ENCODE assay signal across 25 cellular contexts in genomic region chr6:105499928-105500327, GRCh38.
DNase-seq lines count a peak whose midpoint lies in the region; ATAC-seq, FAIRE-seq and TF ChIP-seq lines count a peak whose summit lies in the region.
"Had no signal": no experiment of that assay in that cellular context is flagged by ENCODE, and none has a peak within 500 bp of the region (broad histone marks: within the 10 kb centered on the region; RNA-seq: fewer than 3 reads in every experiment).

No MANE protein-coding gene starts in this region.

- no peak for TF ChIP-seq RAD21 in IMR-90 (IDR thresholded peaks at IDR 0.05; ENCODE audit: low read length)

- intact Hi-C loops in IMR-90 (cut with micrococcal nuclease) (no loop called here), gastrocnemius medialis (cut with DNase I; ENCODE audit: low total_unique reads) (no loop called here)

- no peak for TF ChIP-seq CTCF in IMR-90 (conservative IDR thresholded peaks at IDR 0.05; ENCODE audit: low read depth, low read length)
- TF ChIP-seq CTCF in brain (conservative IDR thresholded peaks at IDR 0.05): no peak
- no peak for TF ChIP-seq CTCF in keratinocyte (optimal IDR thresholded peaks at IDR 0.05 in 1 of 3, IDR thresholded peaks at IDR 0.05 in 1 of 3, conservative IDR thresholded peaks at IDR 0.05 in 1 of 3; ENCODE audit: extremely low read depth in 1 of 3, insufficient read depth in 2 of 3, low read length in 3 of 3)
- TF ChIP-seq CTCF in gastrocnemius medialis (IDR thresholded peaks at IDR 0.05 in 4 of 5, conservative IDR thresholded peaks at IDR 0.05 in 1 of 5): no peak

- dilution Hi-C loops in IMR-90 (cut with HindIII; ENCODE audit: low sequenced_read_pairs, unreplicated experiment) (no loop called here), keratinocyte (cut with MboI; ENCODE audit: extremely low pct_ligation_motif_present, low sequenced_read_pairs) (no loop called here)

- H3K56ac ChIP-seq in IMR-90 (ENCODE audit: extremely low read depth, insufficient read depth, low read length): no peak overlapping the region

- in situ Hi-C loops in GM23248 (cut with MboI): loop anchor here (25.0 kb wide), 2 partner anchors 587 to 787 kb away; partner anchors contain the start of gene PRDM1
- in situ Hi-C loops in IMR-90 (cut with MboI; ENCODE audit: low sequenced_read_pairs): no loop called here
- in situ Hi-C loops in gastrocnemius medialis (cut with MboI; ENCODE audit: low sequenced_read_pairs in 4 of 4): no loop called here

- no peak overlapping the region for H4K8ac ChIP-seq in IMR-90 (ENCODE audit: low read depth in 2 of 2, low read length in 2 of 2)

- no TSS peak for BruUV-seq in IMR-90 (replicated peaks; lab: Mats Ljungman, UMichigan)

- ATAC-seq in IMR-90 (ENCODE audit: low read depth): no peak
- no peak for ATAC-seq in GM21528 (IDR thresholded peaks at IDR 0.05; ENCODE audit: low FRiP score, unreplicated experiment)
- no peak for ATAC-seq in gastrocnemius medialis

- H3K9ac ChIP-seq in GM23248 (no peak overlapping the region), IMR-90 (ENCODE audit: low read depth, low read length) (no peak overlapping the region), keratinocyte (ENCODE audit: control insufficient read depth, extremely low read depth, insufficient read depth, low read length) (no peak overlapping the region)

- H3K79me2 ChIP-seq in GM23248 (ENCODE audit: insufficient read depth): no peaks in the 10 kb centered on the region
- no peaks in the 10 kb centered on the region for H3K79me2 ChIP-seq in keratinocyte (ENCODE audit: control insufficient read depth, insufficient read depth, low read length)

- H3K27ac Mint-ChIP-seq in brain: peak overlapping the region in 3 of 5 experiments; percentile 14 to 39 (median 27)
- H3K27ac Mint-ChIP-seq: CD4-positive, alpha-beta memory T cell had no signal

- no peaks in the 10 kb centered on the region for H3K36me3 Mint-ChIP-seq in brain
- H3K36me3 Mint-ChIP-seq: CD4-positive, alpha-beta memory T cell had no signal

- no peak overlapping the region for H2AK5ac ChIP-seq in IMR-90 (ENCODE audit: low read depth, low read length)

- H4K20me1 ChIP-seq in GM23248 (ENCODE audit: insufficient read depth): no peaks in the 10 kb centered on the region
- no peaks in the 10 kb centered on the region for H4K20me1 ChIP-seq in IMR-90 (ENCODE audit: insufficient read depth, low read length)
- no peaks in the 10 kb centered on the region for H4K20me1 ChIP-seq in keratinocyte (ENCODE audit: control insufficient read depth, extremely low read depth, insufficient read depth, low read length)

- no peak overlapping the region for H2BK5ac ChIP-seq in IMR-90 (ENCODE audit: low read depth, low read length, poor library complexity, severe bottlenecking)

- H2AFZ ChIP-seq in GM23248 (no peak overlapping the region), IMR-90 (replicated peaks; ENCODE audit: low read length, poor library complexity) (no peak overlapping the region), keratinocyte (ENCODE audit: control insufficient read depth, low read length) (no peak overlapping the region)

- no peak overlapping the region for H2AK9ac ChIP-seq in IMR-90 (replicated peaks; ENCODE audit: low read depth, low read length, poor library complexity)

- H3K9me1 ChIP-seq in IMR-90 (ENCODE audit: insufficient read depth, low read length) (no peaks in the 10 kb centered on the region; the same call in 1 of the 2 replicates), keratinocyte (ENCODE audit: control insufficient read depth, extremely low read depth, insufficient read depth, low read length) (no peaks in the 10 kb centered on the region)

- H2BK15ac ChIP-seq in IMR-90 (ENCODE audit: low read depth, low read length): no peak overlapping the region

- H3K4me1 ChIP-seq in GM23248 (ENCODE audit: insufficient read depth): peaks cover 10% of the 10 kb centered on the region; the same call in 1 of the 2 replicates
- H3K4me1 ChIP-seq in IMR-90 (ENCODE audit: control insufficient read depth, insufficient read depth, low read length): no peaks in the 10 kb centered on the region
- H3K4me1 ChIP-seq in keratinocyte (ENCODE audit: control insufficient read depth, extremely low read depth, insufficient read depth, low read length): peaks cover 7% of the 10 kb centered on the region
- no peaks in the 10 kb centered on the region for H3K4me1 ChIP-seq in gastrocnemius medialis
- H3K4me1 ChIP-seq: Caco-2, SJSA1 had no signal

- no peak overlapping the region for H3K23ac ChIP-seq in IMR-90 (ENCODE audit: low read depth, low read length)

- H3K27ac ChIP-seq in GM23248 (no peak overlapping the region), IMR-90 (ENCODE audit: insufficient read depth, low read length) (no peak overlapping the region), keratinocyte (ENCODE audit: control insufficient read depth, insufficient read depth, low read length) (no peak overlapping the region), gastrocnemius medialis (no peak overlapping the region)
- H3K27ac ChIP-seq: HL-60, SJSA1 had no signal

- no peak overlapping the region for H3K14ac ChIP-seq in IMR-90 (replicated peaks; ENCODE audit: low read depth, low read length)

- no peaks in the 10 kb centered on the region for H3K79me1 ChIP-seq in IMR-90 (ENCODE audit: low read depth in 1 of 2, low read length in 2 of 2)

- H3F3A ChIP-seq in GM23248 (ENCODE audit: insufficient read depth): no peaks in the 10 kb centered on the region; the same call in 1 of the 2 replicates

- no peak overlapping the region for H3K4me2 ChIP-seq in GM23248 (ENCODE audit: unreplicated experiment)
- H3K4me2 ChIP-seq in IMR-90 (ENCODE audit: low read depth, low read length): no peak overlapping the region
- H3K4me2 ChIP-seq in keratinocyte (ENCODE audit: control insufficient read depth, extremely low read depth, insufficient read depth, low read depth, low read length): no peak overlapping the region

- H2BK120ac ChIP-seq in IMR-90 (ENCODE audit: low read depth, low read length): no peak overlapping the region

- no peak overlapping the region for H2BK20ac ChIP-seq in IMR-90 (ENCODE audit: low read depth, low read length)

- WGBS in GM23248 (ENCODE audit: low coverage in 1 of 2, low lambda C conversion rate in 2 of 2, missing lambda C conversion rate in 2 of 2), 2 experiments: 35 to 38% methylated on average over 3 of the region's 3 CpGs
- no CpG with 5 or more reads among the region's 3 CpGs for WGBS in IMR-90 (ENCODE audit: extremely low coverage in 2 of 2, insufficient read length in 1 of 2), 2 experiments

- H3K4ac ChIP-seq in IMR-90 (ENCODE audit: low read depth, low read length): no peak overlapping the region

- peaks cover 25% of the 10 kb centered on the region for H3K4me1 Mint-ChIP-seq in brain
- H3K4me1 Mint-ChIP-seq: CD4-positive, alpha-beta memory T cell had no signal

- H3K9me3 ChIP-seq in GM23248 (ENCODE audit: low read depth) (no peaks in the 10 kb centered on the region), IMR-90 (ENCODE audit: control insufficient read depth, insufficient read depth, low read length) (no peaks in the 10 kb centered on the region), keratinocyte (ENCODE audit: control insufficient read depth, low read depth, low read length) (no peaks in the 10 kb centered on the region), gastrocnemius medialis (no peaks in the 10 kb centered on the region)
- H3K9me3 ChIP-seq: Caco-2, SJSA1 had no signal

- no peak overlapping the region for H4K5ac ChIP-seq in IMR-90 (ENCODE audit: low read depth, low read length)

- H3K27me3 Mint-ChIP-seq in brain: peaks cover 5% of the 10 kb centered on the region
- H3K27me3 Mint-ChIP-seq: CD4-positive, alpha-beta memory T cell had no signal

- H3K9me3 Mint-ChIP-seq in brain: no peaks in the 10 kb centered on the region
- H3K9me3 Mint-ChIP-seq: CD4-positive, alpha-beta memory T cell had no signal

- DNase-seq in GM23248 (peak; percentile 45), IMR-90 (peak; percentile 52), keratinocyte (ENCODE audit: low read depth, low spot score) (no peak), gastrocnemius medialis (no peak), erythroblast (lab: John Stamatoyannopoulos, UW) (no peak)
- no peak for DNase-seq in activated CD4-positive, alpha-beta T cell treated with anti-CD3 and anti-CD28 coated beads for 1 hour
- DNase-seq: C1 segment of cervical spinal cord; Caco-2; CD4-positive, alpha-beta memory T cell; GDM1; Karpas-422; MV-4-11; NCI-H1105; NCI-H1436 treated with DMSO at 0.1 percent for 48 hours; NCI-H187 treated with DMSO at 0.1 percent for 48 hours; NCI-H2171 treated with DMSO at 0.1 percent for 48 hours; NCI-H345; NCI-H510A treated with DMSO at 0.1 percent for 48 hours; NCI-H748 treated with DMSO at 0.1 percent for 48 hours; Right ventricle myocardium superior had no signal

- FAIRE-seq in keratinocyte (lab: Jason Lieb, UNC): peak; percentile 77
- FAIRE-seq: GM12878 had no signal

- H3K4me3 Mint-ChIP-seq in brain: no peak overlapping the region
- H3K4me3 Mint-ChIP-seq: CD4-positive, alpha-beta memory T cell had no signal

- CTCF ChIA-PET in IMR-90 (lab: Yijun Ruan, JAX): interaction anchor here (0.5 kb wide), 1 partner anchor 12 kb away, joined by 6 read pairs; no protein-coding TSS in a partner anchor

- no peak overlapping the region for H4K91ac ChIP-seq in IMR-90 (ENCODE audit: insufficient read depth, low read depth, low read length)

- H3K27me3 ChIP-seq in GM23248 (replicated peaks; ENCODE audit: insufficient read depth) (no peaks in the 10 kb centered on the region), IMR-90 (ENCODE audit: control insufficient read depth, insufficient read depth, low read length) (no peaks in the 10 kb centered on the region), keratinocyte (ENCODE audit: control insufficient read depth, extremely low read depth, insufficient read depth, low read length) (no peaks in the 10 kb centered on the region), gastrocnemius medialis (no peaks in the 10 kb centered on the region)
- H3K27me3 ChIP-seq: SJSA1 had no signal

- POLR2A ChIA-PET in IMR-90 (lab: Charles Lee; ENCODE audit: unreplicated experiment): no interaction called here

- no peak overlapping the region for H3K18ac ChIP-seq in IMR-90 (ENCODE audit: low read depth, low read length)

- H3K4me3 ChIP-seq in GM23248 (no peak overlapping the region), IMR-90 (ENCODE audit: insufficient read depth, low read depth, low read length) (no peak overlapping the region), keratinocyte (ENCODE audit: control insufficient read depth in 2 of 3, extremely low read depth in 1 of 3, insufficient read depth in 2 of 3, low read depth in 1 of 3, low read length in 3 of 3) (no peak overlapping the region), gastrocnemius medialis (no peak overlapping the region)
- H3K4me3 ChIP-seq: GM12878, SJSA1 had no signal

- H3K36me3 ChIP-seq in GM23248 (ENCODE audit: low read depth) (no peaks in the 10 kb centered on the region), IMR-90 (ENCODE audit: control insufficient read depth, insufficient read depth, low read length) (no peaks in the 10 kb centered on the region), keratinocyte (ENCODE audit: control insufficient read depth in 2 of 2, extremely low read depth in 1 of 2, insufficient read depth in 2 of 2, low read length in 2 of 2) (no peaks in the 10 kb centered on the region), gastrocnemius medialis (no peaks in the 10 kb centered on the region)
- H3K36me3 ChIP-seq: SJSA1 had no signal

- no peaks in the 10 kb centered on the region for H3K9me2 ChIP-seq in GM23248 (ENCODE audit: insufficient read depth)

- no peak for TF ChIP-seq POLR2A in IMR-90 (IDR thresholded peaks at IDR 0.05; ENCODE audit: low read depth, low read length)
- TF ChIP-seq POLR2A in gastrocnemius medialis (IDR thresholded peaks at IDR 0.05): no peak
- TF ChIP-seq POLR2A in erythroblast (IDR thresholded peaks at IDR 0.05; ENCODE audit: low read length): no peak

Comparison
In these comparisons a context has a peak if more than half of its experiments do, and no peak if none do; other contexts are left out.
1. DNase-seq: peak in GM23248 (single experiment) and IMR-90 (single experiment); none in keratinocyte (single experiment), gastrocnemius medialis (0 of 2), erythroblast (0 of 2) and activated CD4-positive, alpha-beta T cell treated with anti-CD3 and anti-CD28 coated beads for 1 hour (single experiment).